Comparison of ENCODE assay signal across 8 cellular contexts in genomic region chrX:154762529-154763296, GRCh38. TPM values are rescaled to one million over a fixed set of nuclear protein-coding genes. Genes with fewer than 3 reads are reported as not detected.
DNase-seq lines count a peak whose midpoint lies in the region; ATAC-seq and TF ChIP-seq lines count a peak whose summit lies in the region.

TSS of gene DKC1 (plus strand) at chrX:154762864. CDS start at chrX:154762966, 102 bp downstream.

- no peaks in the 10 kb centered on the region for H3K27me3 ChIP-seq in ovary
- no peaks in the 10 kb centered on the region for H3K27me3 ChIP-seq in thyroid gland

- H3K4me3 Mint-ChIP-seq in activated naive CD8-positive, alpha-beta T cell: peak within 1 kb of the TSS; percentile 91

- no peak for TF ChIP-seq EP300 in ovary (IDR thresholded peaks at IDR 0.05)

- intact Hi-C loops in head of caudate nucleus (cut with DNase I) (loop anchor here (2.0 kb wide), 1 partner anchor 42 kb away; the partner anchor contains the start of gene MPP1), ovary (cut with DNase I) (no loop called here), thyroid gland (cut with DNase I) (no loop called here)

- H3K4me3 ChIP-seq in ovary (peak within 1 kb of the TSS; percentile 46), thyroid gland (replicated peaks in 1 of 3) (peak within 1 kb of the TSS; percentile 26 to 40 (median 32))

- H3K36me3 ChIP-seq in ovary: no peaks in the 10 kb centered on the region
- peaks cover 0 to 11% of the 10 kb centered on the region in 2 donors for H3K36me3 ChIP-seq in thyroid gland

- H3K27ac ChIP-seq in ovary (peak within 1 kb of the TSS in 1 of 2 donors; percentile 63), thyroid gland (peak within 1 kb of the TSS; percentile 44 to 81 (median 70))

- H3K9me3 Mint-ChIP-seq in activated naive CD8-positive, alpha-beta T cell (ENCODE audit: low read depth): no peaks in the 10 kb centered on the region

- H3K9me3 ChIP-seq in ovary: no peaks in the 10 kb centered on the region
- H3K9me3 ChIP-seq in thyroid gland: no peaks in the 10 kb centered on the region

- H3K27ac Mint-ChIP-seq in activated naive CD8-positive, alpha-beta T cell: peak within 1 kb of the TSS; percentile 95

- TF ChIP-seq POLR2A in ovary (IDR thresholded peaks at IDR 0.05) (no peak), thyroid gland (IDR thresholded peaks at IDR 0.05) (peak in 1 of 2 donors; percentile 71)

- ATAC-seq in HG02610 (IDR thresholded peaks at IDR 0.05; ENCODE audit: unreplicated experiment): peak; percentile 88

- peaks cover 34% of the 10 kb centered on the region for H3K4me1 Mint-ChIP-seq in activated naive CD8-positive, alpha-beta T cell (ENCODE audit: low read depth)

- WGBS in ovary, 3 donors: 29 to 52% (median 40%) methylated on average over 82 to 85 of the region's 85 CpGs
- 0% methylated on average over 5 to 8 of the region's 85 CpGs for WGBS in thyroid gland, 2 donors

- H3K36me3 Mint-ChIP-seq in activated naive CD8-positive, alpha-beta T cell: peaks cover 3% of the 10 kb centered on the region

- H3K27me3 Mint-ChIP-seq in activated naive CD8-positive, alpha-beta T cell: no peaks in the 10 kb centered on the region

- H3K4me1 ChIP-seq in ovary (ENCODE audit: insufficient read depth) (no peaks in the 10 kb centered on the region), thyroid gland (peaks cover 6 to 20% of the 10 kb centered on the region in 2 donors)

- TF ChIP-seq CTCF in GM10266 (IDR thresholded peaks at IDR 0.05; ENCODE audit: control insufficient read depth, insufficient read depth, low read depth, missing control alignments): no peak
- TF ChIP-seq CTCF in ovary (IDR thresholded peaks at IDR 0.05): no peak
- TF ChIP-seq CTCF in thyroid gland (IDR thresholded peaks at IDR 0.05): peak in 2 of 6 experiments; percentile 4 to 11

- DNase-seq in GM10266 (ENCODE audit: extremely low spot score) (peak; percentile 91), NCI-H1092 treated with DMSO at 0.1 percent for 48 hours (lab: John Stamatoyannopoulos, UW) (peak; percentile 97), SKM-1 (lab: John Stamatoyannopoulos, UW; ENCODE audit: unreplicated experiment) (peak; percentile 77), head of caudate nucleus (peak; percentile 84 to 97 (median 94)), ovary (peak; percentile 94 to 97 (median 95)), thyroid gland (peak; percentile 96 to 97)

RNA-seq across cellular contexts. Expression of gene DKC1, which starts in this region (rescaled TPM):
- total RNA-seq in ovary (10 to 100 TPM; 17.0 to 51.8 (median 34.4) TPM), thyroid gland (10 to 100 TPM; 33.8 to 41.5 (median 35.2) TPM)
- polyA plus RNA-seq in ovary: 10 to 100 TPM; 25.9 to 60.6 TPM
